Comparison of ENCODE assay signal across 1 cellular context in genomic region chr10:75371010-75371409, GRCh38.
TF ChIP-seq lines count a peak whose summit lies in the region.

No MANE protein-coding gene starts in this region.

TF ChIP-seq in K562, 482 proteins besides CTCF, POLR2A, EP300 and RAD21 (continued from another document):
- TF ChIP-seq NKRF (IDR thresholded peaks at IDR 0.05; ENCODE audit: borderline replicate concordance): no peak
- TF ChIP-seq CBX8 (IDR thresholded peaks at IDR 0.05; ENCODE audit: borderline replicate concordance, extremely low read depth, low read depth, low read length, poor library complexity, severe bottlenecking): no peak
- TF ChIP-seq MAFF (IDR thresholded peaks at IDR 0.05; ENCODE audit: low read length): peak; percentile 47
- no peak for TF ChIP-seq SMAD2 (IDR thresholded peaks at IDR 0.05; ENCODE audit: low read depth, low read length)
- peak; percentile 57; the same call in 1 of the 2 replicates for TF ChIP-seq C11orf30 (IDR thresholded peaks at IDR 0.05; ENCODE audit: low read depth)
